8 cellular contexts compared by ENCODE assay signal in genomic region chr9:16030513-16031185, GRCh38.
A peak's percentile ranks its signal among the peaks of the same experiment; 100 is the strongest.
DNase-seq lines count a peak whose midpoint lies in the region; ATAC-seq and TF ChIP-seq lines count a peak whose summit lies in the region.

No MANE protein-coding gene starts in this region.

- POLR2A ChIA-PET in MCF 10A (lab: Yijun Ruan, JAX), result no interaction called here

- H3K27ac Mint-ChIP-seq in MCF 10A (ENCODE audit: low read depth, unreplicated experiment), result peak overlapping the region; percentile 41

- H3K9me3 Mint-ChIP-seq in MCF 10A (ENCODE audit: unreplicated experiment), result peaks cover 8% of the 10 kb centered on the region

- DNase-seq in MCF 10A (ENCODE audit: unreplicated experiment), result peak; percentile 92
- DNase-seq in breast epithelium (ENCODE audit: low spot score in 2 of 2), result no peak
- peak; percentile 88 to 93 for DNase-seq in SJSA1 (ENCODE audit: low read depth in 1 of 2, low spot score in 2 of 2)
- peak; percentile 96 for DNase-seq in iris pigment epithelial cell (ENCODE audit: low read depth)
- DNase-seq in NCI-H1436 treated with DMSO at 0.1 percent for 48 hours (lab: John Stamatoyannopoulos, UW), result no peak
- no peak for DNase-seq in NCI-H748 (lab: John Stamatoyannopoulos, UW; ENCODE audit: unreplicated experiment)
- DNase-seq in left lung, result no peak

- no peaks in the 10 kb centered on the region for H3K4me1 ChIP-seq in breast epithelium
- H3K4me1 ChIP-seq in SJSA1 (replicated peaks), result peaks cover 66% of the 10 kb centered on the region
- H3K4me1 ChIP-seq in left lung, result no peaks in the 10 kb centered on the region

- intact Hi-C loops in MCF 10A (cut with micrococcal nuclease), result no loop called here
- intact Hi-C loops in breast epithelium (cut with DNase I; ENCODE audit: low total_unique reads), result no loop called here
- intact Hi-C loops in left lung (cut with DNase I), result no loop called here

- ATAC-seq in HG02970 (IDR thresholded peaks at IDR 0.05; ENCODE audit: low FRiP score, unreplicated experiment) (peak; percentile 81), left lung (no peak)

- TF ChIP-seq POLR2A in breast epithelium (IDR thresholded peaks at IDR 0.05), result no peak

- BruUV-seq in MCF 10A (replicated peaks; lab: Mats Ljungman, UMichigan), result no TSS peak

- H3K36me3 Mint-ChIP-seq in MCF 10A (ENCODE audit: insufficient read depth, unreplicated experiment), result no peaks in the 10 kb centered on the region

- H3K27ac ChIP-seq in breast epithelium (no peak overlapping the region), SJSA1 (peak overlapping the region; percentile 89), left lung (no peak overlapping the region)

- no peak for TF ChIP-seq CTCF in MCF 10A (IDR thresholded peaks at IDR 0.05; ENCODE audit: unreplicated experiment)
- no peak for TF ChIP-seq CTCF in breast epithelium (IDR thresholded peaks at IDR 0.05)
- TF ChIP-seq CTCF in left lung (IDR thresholded peaks at IDR 0.05), result no peak

- no peaks in the 10 kb centered on the region for H3K27me3 ChIP-seq in breast epithelium
- H3K27me3 ChIP-seq in SJSA1 (replicated peaks), result no peaks in the 10 kb centered on the region
- no peaks in the 10 kb centered on the region for H3K27me3 ChIP-seq in left lung

- H3K4me3 ChIP-seq in breast epithelium, result no peak overlapping the region
- H3K4me3 ChIP-seq in SJSA1, result no peak overlapping the region
- no peak overlapping the region for H3K4me3 ChIP-seq in left lung

- H3K9me3 ChIP-seq in breast epithelium (no peaks in the 10 kb centered on the region), SJSA1 (replicated peaks) (no peaks in the 10 kb centered on the region; the same call in 1 of the 2 replicates), left lung (no peaks in the 10 kb centered on the region)

- CTCF ChIA-PET in MCF 10A (lab: Yijun Ruan, JAX), result interaction anchor here (0.6 to 0.9 kb wide), 2 partner anchors 61 to 606 kb away, joined by 3 read pairs; no protein-coding TSS in a partner anchor

- H3K36me3 ChIP-seq in breast epithelium (no peaks in the 10 kb centered on the region), SJSA1 (no peaks in the 10 kb centered on the region), left lung (no peaks in the 10 kb centered on the region)

- no peaks in the 10 kb centered on the region for H3K27me3 Mint-ChIP-seq in MCF 10A (ENCODE audit: insufficient read depth, unreplicated experiment)

- H3K4me3 Mint-ChIP-seq in MCF 10A (ENCODE audit: unreplicated experiment), result peak overlapping the region; percentile 9

- H3K4me1 Mint-ChIP-seq in MCF 10A (ENCODE audit: insufficient read depth, unreplicated experiment), result peaks cover 35% of the 10 kb centered on the region

Comparison
In these comparisons a context has a peak if more than half of its experiments do, and no peak if none do; other contexts are left out.
1. DNase-seq: peak in MCF 10A (single experiment), SJSA1 (2 of 2) and iris pigment epithelial cell (single experiment); none in breast epithelium (0 of 2), NCI-H1436 treated with DMSO at 0.1 percent for 48 hours (single experiment), NCI-H748 (single experiment) and left lung (0 of 2).